Comparison of ENCODE assay signal across 22 cellular contexts in genomic region chr3:164365242-164365641, GRCh38.
"Had no signal": no experiment of that assay in that cellular context is flagged by ENCODE, and none has a peak within 500 bp of the region (broad histone marks: within the 10 kb centered on the region; RNA-seq: fewer than 3 reads in every experiment).

No MANE protein-coding gene starts in this region.

- H3K4me3 ChIP-seq: mucosa of descending colon, prostate gland, right lobe of liver, thoracic aorta, transverse colon, vagina had no signal

- DNase-seq: cerebellar nuclear complex; cortex of kidney; effector CD4-positive, alpha-beta T cell; foreskin melanocyte; glutamatergic neuron; hypothalamus; immature natural killer cell; islet precursor cell; kidney glomerular epithelial cell; mesenchymal stem cell; mucosa of descending colon; naive B cell; right lobe of liver; small intestine; stimulated activated CD4-positive, alpha-beta T cell treated with anti-CD3 and anti-CD28 coated beads, Interleukin-15, amount 100 ng/mL, for 24 hours; stimulated activated CD4-positive, alpha-beta T cell treated with anti-CD3 and anti-CD28 coated beads, Interleukin-2, amount 100 ng/mL, for 48 hours; stimulated activated naive B cell treated with anti-CD40 and anti-IgM and Interleukin-4, amounts not matched to agents 10 μg/mL and 1 μg/mL and 100 μg/mL, for 72 hours; transverse colon had no signal

- H3K36me3 ChIP-seq: prostate gland, right lobe of liver, thoracic aorta, transverse colon, vagina had no signal

- H3K27me3 ChIP-seq: right lobe of liver, transverse colon, vagina had no signal

- H3K4me1 ChIP-seq: prostate gland, right lobe of liver, transverse colon, vagina had no signal

- ATAC-seq: mucosa of descending colon; natural killer cell treated with Interleukin-12 subunit alpha and Interleukin-12 subunit beta and Interleukin-15 and Interleukin-18, amount 100 ng/mL, for 72 hours; right lobe of liver; stimulated activated naive B cell treated with anti-CD40 and anti-IgM and Interleukin-4, amounts not matched to agents 10 μg/mL and 1 μg/mL and 100 μg/mL, for 72 hours had no signal

- H3K9me3 ChIP-seq: mucosa of descending colon, prostate gland, right lobe of liver, thoracic aorta, transverse colon, vagina had no signal

- H3K27ac ChIP-seq: prostate gland, right lobe of liver, thoracic aorta, transverse colon, vagina had no signal
